In genomic region chr4:110198472-110199419, GRCh38 we compare ENCODE assay signal across 8 cellular contexts. TPM values are rescaled to one million over a fixed set of nuclear protein-coding genes. Genes with fewer than 3 reads are reported as not detected.
DNase-seq lines count a peak whose midpoint lies in the region; ATAC-seq and TF ChIP-seq lines count a peak whose summit lies in the region.

Gene ELOVL6, minus strand, starts transcription at chr4:110198615. Its CDS starts 280 bp downstream, at chr4:110198335.

- peak within 1 kb of the TSS; percentile 84 for H3K4me3 ChIP-seq in endocrine pancreas (ENCODE audit: control insufficient read depth, insufficient read depth, low read length)

- H3K36me3 Mint-ChIP-seq in activated CD4-positive, alpha-beta memory T cell treated with anti-CD3 and anti-CD28 coated beads for 36 hours, result peaks cover 4% of the 10 kb centered on the region

- H3K9me3 Mint-ChIP-seq in activated CD4-positive, alpha-beta memory T cell treated with anti-CD3 and anti-CD28 coated beads for 36 hours, result no peaks in the 10 kb centered on the region

- peak within 1 kb of the TSS; percentile 75 for H3K9ac ChIP-seq in endocrine pancreas (ENCODE audit: control insufficient read depth, insufficient read depth, low read length)

- intact Hi-C loops in activated CD4-positive, alpha-beta memory T cell treated with anti-CD3 and anti-CD28 coated beads for 36 hours (cut with micrococcal nuclease), result loop anchor here (1.0 to 10.0 kb wide), 5 partner anchors 89 to 764 kb away; partner anchors contain the start of genes MCUB and SEC24B

- H3K4me1 Mint-ChIP-seq in activated CD4-positive, alpha-beta memory T cell treated with anti-CD3 and anti-CD28 coated beads for 36 hours (ENCODE audit: low read depth), result peaks cover 14% of the 10 kb centered on the region

- DNase-seq in DMS153 treated with DMSO at 0.1 percent for 48 hours (lab: John Stamatoyannopoulos, UW; ENCODE audit: unreplicated experiment) (peak; percentile 56), HEK293T (ENCODE audit: extremely low spot score) (peak; percentile 67), NCI-H446 treated with DMSO at 0.1 percent for 48 hours (lab: John Stamatoyannopoulos, UW) (peak; percentile 46), lung microvascular endothelial cell (ENCODE audit: low read depth in 2 of 2) (peak; percentile 28 to 52)
- peak; percentile 61 for DNase-seq in activated CD4-positive, alpha-beta memory T cell treated with anti-CD3 and anti-CD28 coated beads for 36 hours
- DNase-seq in stimulated activated CD8-positive, alpha-beta memory T cell treated with anti-CD3 and anti-CD28 coated beads, Interleukin-15, amount 100 ng/mL, for 24 hours (ENCODE audit: low read depth), result peak; percentile 7

- H3K4me3 Mint-ChIP-seq in activated CD4-positive, alpha-beta memory T cell treated with anti-CD3 and anti-CD28 coated beads for 36 hours, result peak within 1 kb of the TSS; percentile 84

- no peaks in the 10 kb centered on the region for H3K9me3 ChIP-seq in endocrine pancreas (ENCODE audit: control insufficient read depth, low read length)

- peak within 1 kb of the TSS; percentile 87 for H3K27ac Mint-ChIP-seq in activated CD4-positive, alpha-beta memory T cell treated with anti-CD3 and anti-CD28 coated beads for 36 hours

- H3K27me3 ChIP-seq in endocrine pancreas (ENCODE audit: control insufficient read depth, insufficient read depth, low read length), result no peaks in the 10 kb centered on the region

- CTCF ChIA-PET in HEK293T (lab: Yijun Ruan, JAX), result interaction anchor here (0.6 to 1.0 kb wide), 2 partner anchors 12 to 312 kb away, joined by 3 read pairs; no protein-coding TSS in a partner anchor
- CTCF ChIA-PET in activated CD4-positive, alpha-beta memory T cell treated with anti-CD3 and anti-CD28 coated beads for 36 hours (lab: Charles Lee), result interaction anchor here (0.9 to 1.6 kb wide), 4 partner anchors 10 to 150 kb away, joined by 3 to 6 read pairs (median 4); no protein-coding TSS in a partner anchor

- ATAC-seq in HG03457 (IDR thresholded peaks at IDR 0.05; ENCODE audit: unreplicated experiment), result no peak

- H3K27me3 Mint-ChIP-seq in activated CD4-positive, alpha-beta memory T cell treated with anti-CD3 and anti-CD28 coated beads for 36 hours, result no peaks in the 10 kb centered on the region

- POLR2A ChIA-PET in HEK293T (lab: Yijun Ruan, JAX), result interaction anchor here (0.6 to 1.6 kb wide), 10 partner anchors 14 to 193 kb away, joined by 3 to 6 read pairs (median 3); no protein-coding TSS in a partner anchor
- POLR2A ChIA-PET in activated CD4-positive, alpha-beta memory T cell treated with anti-CD3 and anti-CD28 coated beads for 36 hours (lab: Charles Lee), result interaction anchor here (1.3 to 3.3 kb wide), 2 partner anchors 34 to 45 kb away, joined by 3 to 23 read pairs; no protein-coding TSS in a partner anchor

- H3K4me1 ChIP-seq in endocrine pancreas (ENCODE audit: control insufficient read depth, insufficient read depth, low read length), result no peaks in the 10 kb centered on the region

- H3K36me3 ChIP-seq in endocrine pancreas (ENCODE audit: control insufficient read depth, insufficient read depth, low read length), result no peaks in the 10 kb centered on the region

TF ChIP-seq in HEK293T, 16 proteins besides CTCF, POLR2A, EP300 and RAD21:
- TF ChIP-seq, protein P1, sequence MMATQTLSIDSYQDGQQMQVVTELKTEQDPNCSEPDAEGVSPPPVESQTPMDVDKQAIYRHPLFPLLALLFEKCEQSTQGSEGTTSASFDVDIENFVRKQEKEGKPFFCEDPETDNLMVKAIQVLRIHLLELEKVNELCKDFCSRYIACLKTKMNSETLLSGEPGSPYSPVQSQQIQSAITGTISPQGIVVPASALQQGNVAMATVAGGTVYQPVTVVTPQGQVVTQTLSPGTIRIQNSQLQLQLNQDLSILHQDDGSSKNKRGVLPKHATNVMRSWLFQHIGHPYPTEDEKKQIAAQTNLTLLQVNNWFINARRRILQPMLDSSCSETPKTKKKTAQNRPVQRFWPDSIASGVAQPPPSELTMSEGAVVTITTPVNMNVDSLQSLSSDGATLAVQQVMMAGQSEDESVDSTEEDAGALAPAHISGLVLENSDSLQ (IDR thresholded peaks at IDR 0.05), result peak; percentile 43; the same call in 1 of the 2 replicates
- TF ChIP-seq FOXK2 (IDR thresholded peaks at IDR 0.05), result no peak
- peak; percentile 74 for TF ChIP-seq L3MBTL2 (conservative IDR thresholded peaks at IDR 0.05)
TF ChIP-seq in HEK293T: peak in this region for 2.

RNA-seq across cellular contexts. Expression of gene ELOVL6, which starts in this region (rescaled TPM):
- total RNA-seq in activated CD4-positive, alpha-beta memory T cell treated with anti-CD3 and anti-CD28 coated beads for 36 hours, result 1 to 10 TPM; 8.5 to 9.7 TPM
- total RNA-seq in lung microvascular endothelial cell, result 0.99 and 2.2 TPM in 2 replicates

Comparison
In these comparisons a context has a peak if more than half of its experiments do, and no peak if none do; other contexts are left out.
1. DNase-seq: peak in every context shown above with its lines; median percentile 67 in HEK293T; 61 in activated CD4-positive, alpha-beta memory T cell treated with anti-CD3 and anti-CD28 coated beads for 36 hours; 56 in DMS153 treated with DMSO at 0.1 percent for 48 hours; 46 in NCI-H446 treated with DMSO at 0.1 percent for 48 hours; 40 in lung microvascular endothelial cell; 7 in stimulated activated CD8-positive, alpha-beta memory T cell treated with anti-CD3 and anti-CD28 coated beads, Interleukin-15, amount 100 ng/mL, for 24 hours.